1 cellular context compared by ENCODE assay signal in genomic region chr2:27211943-27212625, GRCh38.
TF ChIP-seq lines count a peak whose summit lies in the region.

Gene ATRAID, plus strand, starts transcription at chr2:27212041. Its CDS starts 328 bp downstream, at chr2:27212369.
Gene SLC5A6, minus strand, starts transcription at chr2:27212268. Its CDS starts 4,618 bp downstream, at chr2:27207650.

TF ChIP-seq in K562, 482 proteins besides CTCF, POLR2A, EP300 and RAD21 (continued from another document and continues in another):
- TF ChIP-seq CLOCK (CRISPR knock-in tag; IDR thresholded peaks at IDR 0.05; ENCODE audit: borderline replicate concordance) (no peak), PYGO2 (tag; IDR thresholded peaks at IDR 0.05) (no peak), ELK1 (CRISPR knock-in tag; IDR thresholded peaks at IDR 0.05) (no peak), SNRNP70 (optimal IDR thresholded peaks at IDR 0.05; ENCODE audit: low read depth, low read length) (no peak), ZNF785 (CRISPR knock-in tag; IDR thresholded peaks at IDR 0.05) (no peak), ZNF57 (CRISPR knock-in tag; IDR thresholded peaks at IDR 0.05) (no peak), ZNF507 (tag; conservative IDR thresholded peaks at IDR 0.05) (no peak), MNT (conservative IDR thresholded peaks at IDR 0.05) (peak; percentile 84 to 93), KDM1A (IDR thresholded peaks at IDR 0.05) (no peak), TSC22D4 (tag; IDR thresholded peaks at IDR 0.05) (no peak), ZFP30 (CRISPR knock-in tag; IDR thresholded peaks at IDR 0.05; ENCODE audit: borderline replicate concordance) (no peak), ZNF583 (CRISPR knock-in tag; IDR thresholded peaks at IDR 0.05) (no peak), HSF4 (CRISPR knock-in tag; IDR thresholded peaks at IDR 0.05; ENCODE audit: borderline replicate concordance) (no peak), KAT7 (CRISPR knock-in tag; IDR thresholded peaks at IDR 0.05; ENCODE audit: borderline replicate concordance) (no peak), SAFB2 (IDR thresholded peaks at IDR 0.05; ENCODE audit: borderline replicate concordance, low read depth, low read length, severe bottlenecking) (no peak), EGR1 (conservative IDR thresholded peaks at IDR 0.05) (no peak), GTF2F1 (IDR thresholded peaks at IDR 0.05; ENCODE audit: low read depth, low read length) (peak; percentile 61; the same call in 1 of the 2 replicates), ZNF23 (CRISPR knock-in tag; IDR thresholded peaks at IDR 0.05) (no peak), MLLT1 (IDR thresholded peaks at IDR 0.05) (peak in 1 of 2 experiments; percentile 47; a peak in 1 of 4 replicates), MXD1 (CRISPR knock-in tag; IDR thresholded peaks at IDR 0.05; ENCODE audit: borderline replicate concordance, poor library complexity, severe bottlenecking) (no peak), TOE1 (IDR thresholded peaks at IDR 0.05; ENCODE audit: borderline replicate concordance) (no peak), TOE1 (CRISPR knock-in tag; IDR thresholded peaks at IDR 0.05; ENCODE audit: borderline replicate concordance, low read depth) (no peak), SRSF3 (IDR thresholded peaks at IDR 0.05; ENCODE audit: insufficient read depth, low read length) (no peak), MCM3 (IDR thresholded peaks at IDR 0.05) (no peak), PPARD (CRISPR knock-in tag; IDR thresholded peaks at IDR 0.05) (no peak), CREB5 (CRISPR knock-in tag; IDR thresholded peaks at IDR 0.05) (no peak), POLR2AphosphoS5 (IDR thresholded peaks at IDR 0.05; ENCODE audit: control insufficient read depth, insufficient read depth, low read depth, low read length) (peak; percentile 74), THRB (CRISPR knock-in tag; conservative IDR thresholded peaks at IDR 0.05) (no peak), TCF7L2 (IDR thresholded peaks at IDR 0.05; ENCODE audit: low read depth, low read length) (no peak), NUFIP1 (IDR thresholded peaks at IDR 0.05; ENCODE audit: partially characterized antibody) (no peak), ZNF347 (CRISPR knock-in tag; IDR thresholded peaks at IDR 0.05; ENCODE audit: low read depth) (no peak), EHMT2 (IDR thresholded peaks at IDR 0.05) (no peak), TAF7 (tag; IDR thresholded peaks at IDR 0.05) (peak; percentile 60; the same call in 1 of the 2 replicates), L3MBTL2 (IDR thresholded peaks at IDR 0.05) (peak; percentile 48), CREM (IDR thresholded peaks at IDR 0.05; ENCODE audit: low read depth) (peak; percentile 80), MTA2 (IDR thresholded peaks at IDR 0.05; ENCODE audit: low read depth) (no peak), ZNF217 (CRISPR knock-in tag; IDR thresholded peaks at IDR 0.05) (no peak), TFE3 (CRISPR knock-in tag; IDR thresholded peaks at IDR 0.05) (no peak), FOXA1 (IDR thresholded peaks at IDR 0.05; ENCODE audit: borderline replicate concordance) (no peak), PRPF4 (IDR thresholded peaks at IDR 0.05; ENCODE audit: insufficient read depth, low read depth, low read length, poor library complexity, severe bottlenecking) (no peak), SREBF2 (CRISPR knock-in tag; IDR thresholded peaks at IDR 0.05) (no peak), POLR2AphosphoS2 (IDR thresholded peaks at IDR 0.05; ENCODE audit: low read length) (no peak), TEAD2 (tag; IDR thresholded peaks at IDR 0.05) (no peak), ZFP1 (CRISPR knock-in tag; IDR thresholded peaks at IDR 0.05) (no peak), NKRF (IDR thresholded peaks at IDR 0.05; ENCODE audit: borderline replicate concordance) (no peak), ZNF239 (CRISPR knock-in tag; IDR thresholded peaks at IDR 0.05) (no peak), FOXK2 (conservative IDR thresholded peaks at IDR 0.05 in 1 of 2, IDR thresholded peaks at IDR 0.05 in 1 of 2; ENCODE audit: low read depth in 2 of 2) (peak in 1 of 2 experiments; percentile 63; a peak in 2 of 4 replicates), RB1 (IDR thresholded peaks at IDR 0.05; ENCODE audit: low read depth) (peak; percentile 87), ELF2 (CRISPR knock-in tag; IDR thresholded peaks at IDR 0.05) (peak; percentile 91), RFX7 (CRISPR knock-in tag; IDR thresholded peaks at IDR 0.05) (no peak), ZNF695 (CRISPR knock-in tag; IDR thresholded peaks at IDR 0.05) (no peak), U2AF2 (optimal IDR thresholded peaks at IDR 0.05; ENCODE audit: low read depth, low read length) (no peak), CBFB (CRISPR knock-in tag; IDR thresholded peaks at IDR 0.05) (0 out of 2 replicates have a peak, but pooled peaks have one; percentile 61), NR3C1 (CRISPR knock-in tag; IDR thresholded peaks at IDR 0.05) (peak; percentile 75; the same call in 1 of the 2 replicates), POLR2B (IDR thresholded peaks at IDR 0.05; ENCODE audit: low read depth, partially characterized antibody) (peak; percentile 86), SMAD4 (CRISPR knock-in tag; conservative IDR thresholded peaks at IDR 0.05) (peak; percentile 57; the same call in 1 of the 2 replicates), NR2C2 (CRISPR knock-in tag; IDR thresholded peaks at IDR 0.05) (no peak), NR2C2 (tag; IDR thresholded peaks at IDR 0.05) (peak; percentile 98), ATF1 (CRISPR knock-in tag; IDR thresholded peaks at IDR 0.05) (no peak), ATF1 (tag; IDR thresholded peaks at IDR 0.05) (peak; percentile 90), E2F5 (CRISPR knock-in tag; IDR thresholded peaks at IDR 0.05) (no peak), PRMT5 (CRISPR knock-in tag; IDR thresholded peaks at IDR 0.05) (no peak), ZNF224 (CRISPR knock-in tag; IDR thresholded peaks at IDR 0.05) (no peak), ZNF668 (CRISPR knock-in tag; IDR thresholded peaks at IDR 0.05) (no peak), ZSCAN29 (IDR thresholded peaks at IDR 0.05) (no peak), NFXL1 (CRISPR knock-in tag; IDR thresholded peaks at IDR 0.05) (no peak)
